ENCODE assay signal across 9 cellular contexts in the genomic region with DNA sequence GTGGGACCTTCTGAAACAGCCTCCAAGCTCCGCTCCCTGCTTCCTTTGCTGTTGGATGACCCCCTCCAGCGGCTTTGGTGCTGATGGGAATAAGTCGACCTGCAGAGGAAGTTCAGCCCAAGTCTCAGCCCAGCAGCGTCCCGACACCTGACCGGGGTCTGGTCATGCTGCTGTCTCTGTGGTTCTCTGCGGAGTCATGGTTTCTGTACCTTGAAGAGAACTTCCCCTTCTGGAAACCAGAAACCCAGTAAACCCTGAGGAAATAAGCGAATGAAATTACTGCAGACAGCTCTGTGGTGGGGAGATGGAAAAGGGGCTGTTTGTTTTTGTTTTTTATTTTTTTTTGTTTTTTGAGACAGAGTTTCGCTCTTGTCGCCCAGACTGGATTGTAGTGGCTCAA. TPM values are rescaled to one million over a fixed set of nuclear protein-coding genes. Genes with fewer than 3 reads are reported as not detected.
DNase-seq lines count a peak whose midpoint lies in the region; ATAC-seq and TF ChIP-seq lines count a peak whose summit lies in the region.
"Had no signal": no experiment of that assay in that cellular context is flagged by ENCODE, and none has a peak within 500 bp of the region (broad histone marks: within the 10 kb centered on the region; RNA-seq: fewer than 3 reads in every experiment).

No MANE protein-coding gene starts in this region.

- H3K27me3 Mint-ChIP-seq in stimulated activated memory B cell treated with anti-CD40 and anti-IgM and Interleukin-4, amounts not matched to agents 10 μg/mL and 1 μg/mL and 100 μg/mL, for 72 hours: no peaks in the 10 kb centered on the region
- H3K27me3 Mint-ChIP-seq in chondrocyte (ENCODE audit: low read depth): peaks cover 8% of the 10 kb centered on the region

- no peaks in the 10 kb centered on the region for H3K27me3 ChIP-seq in HL-60 (ENCODE audit: insufficient read depth, poor library complexity, severe bottlenecking)

- H3K36me3 Mint-ChIP-seq in stimulated activated memory B cell treated with anti-CD40 and anti-IgM and Interleukin-4, amounts not matched to agents 10 μg/mL and 1 μg/mL and 100 μg/mL, for 72 hours: no peaks in the 10 kb centered on the region
- peaks cover 4% of the 10 kb centered on the region for H3K36me3 Mint-ChIP-seq in chondrocyte (ENCODE audit: low read depth)

- peaks cover 26% of the 10 kb centered on the region for H3K4me1 Mint-ChIP-seq in stimulated activated memory B cell treated with anti-CD40 and anti-IgM and Interleukin-4, amounts not matched to agents 10 μg/mL and 1 μg/mL and 100 μg/mL, for 72 hours
- peaks cover 5% of the 10 kb centered on the region for H3K4me1 Mint-ChIP-seq in chondrocyte (ENCODE audit: low read depth)

- peak overlapping the region; percentile 52 for H3K27ac ChIP-seq in HL-60 (replicated peaks)

- H3K9me3 Mint-ChIP-seq in stimulated activated memory B cell treated with anti-CD40 and anti-IgM and Interleukin-4, amounts not matched to agents 10 μg/mL and 1 μg/mL and 100 μg/mL, for 72 hours: no peaks in the 10 kb centered on the region
- H3K9me3 Mint-ChIP-seq in chondrocyte (ENCODE audit: low read depth): peaks cover 3% of the 10 kb centered on the region

- ATAC-seq in GM19023 (IDR thresholded peaks at IDR 0.05; ENCODE audit: unreplicated experiment) (peak; percentile 42), HG02759 (IDR thresholded peaks at IDR 0.05; ENCODE audit: unreplicated experiment) (peak; percentile 48), GM21360 (IDR thresholded peaks at IDR 0.05; ENCODE audit: unreplicated experiment) (no peak)
- peak; percentile 76 for ATAC-seq in stimulated activated memory B cell treated with anti-CD40 and anti-IgM and Interleukin-4, amounts not matched to agents 10 μg/mL and 1 μg/mL and 100 μg/mL, for 72 hours
- ATAC-seq: HepG2 had no signal

- H3K27ac Mint-ChIP-seq in stimulated activated memory B cell treated with anti-CD40 and anti-IgM and Interleukin-4, amounts not matched to agents 10 μg/mL and 1 μg/mL and 100 μg/mL, for 72 hours: peak overlapping the region; percentile 50
- no peak overlapping the region for H3K27ac Mint-ChIP-seq in chondrocyte (ENCODE audit: unreplicated experiment)

- TF ChIP-seq CTCF in HL-60 (IDR thresholded peaks at IDR 0.05; ENCODE audit: insufficient read depth, low read length): no peak
- no peak for TF ChIP-seq CTCF in chondrocyte (IDR thresholded peaks at IDR 0.05)

- DNase-seq in HL-60 (ENCODE audit: low read depth in 1 of 2, low spot score in 1 of 2): peak; percentile 61 to 86
- DNase-seq in OCI-M1 (lab: John Stamatoyannopoulos, UW): no peak
- no peak for DNase-seq in chondrocyte (ENCODE audit: low spot score)
- DNase-seq: activated CD4-positive, alpha-beta T cell treated with anti-CD3 and anti-CD28 coated beads for 4 hours had no signal

- no peak overlapping the region for H3K4me3 ChIP-seq in HL-60 (replicated peaks; ENCODE audit: insufficient read depth, low read length)

- peak overlapping the region; percentile 60 for H3K4me3 Mint-ChIP-seq in stimulated activated memory B cell treated with anti-CD40 and anti-IgM and Interleukin-4, amounts not matched to agents 10 μg/mL and 1 μg/mL and 100 μg/mL, for 72 hours
- no peak overlapping the region for H3K4me3 Mint-ChIP-seq in chondrocyte (ENCODE audit: unreplicated experiment)

RNA-seq across cellular contexts. Expression of gene ZNF12, which starts 18.3 kb away (rescaled TPM):
- 16.0 to 18.1 TPM (median 17.5 TPM) in 3 replicates for total RNA-seq in chondrocyte

RNA-seq across cellular contexts. Expression of gene RSPH10B2, which starts 28.9 kb away (rescaled TPM):
- total RNA-seq in chondrocyte: 0.27 to 0.63 TPM in 2 of 3 replicates, not detected in the other

Comparison
In these comparisons a context has a peak if more than half of its experiments do, and no peak if none do; other contexts are left out.
1. DNase-seq: peak in HL-60 (2 of 2); none in OCI-M1 (single experiment) and chondrocyte (single experiment).